8 cellular contexts compared by ENCODE assay signal in genomic region chr6:46115634-46116033, GRCh38. TPM values are rescaled to one million over a fixed set of nuclear protein-coding genes. Genes with fewer than 3 reads are reported as not detected.
"Had no signal": no experiment of that assay in that cellular context is flagged by ENCODE, and none has a peak within 500 bp of the region (broad histone marks: within the 10 kb centered on the region; RNA-seq: fewer than 3 reads in every experiment).

No MANE protein-coding gene starts in this region.

- ATAC-seq: GM23338, HCT116 had no signal

- DNase-seq: GM23248, GOT3, H7, H9, HCEC 1CT, HFFc6 had no signal

RNA-seq across cellular contexts. Expression of gene ENPP5, which starts 55.1 kb away (rescaled TPM):
- total RNA-seq: GM23248, HFFc6 had no signal
